ENCODE assay signal across 17 cellular contexts in genomic region chr10:9004736-9005135, GRCh38.
"Had no signal": no experiment of that assay in that cellular context is flagged by ENCODE, and none has a peak within 500 bp of the region (broad histone marks: within the 10 kb centered on the region; RNA-seq: fewer than 3 reads in every experiment).

No MANE protein-coding gene starts in this region.

- H3K4me3 ChIP-seq: body of pancreas, colonic mucosa, esophagus muscularis mucosa, hepatocyte, neural progenitor cell, ovary, right lobe of liver, smooth muscle cell, stomach, thoracic aorta had no signal

- H3K9ac ChIP-seq: neural progenitor cell had no signal

- ATAC-seq: body of pancreas, left lobe of liver, right lobe of liver had no signal

- H3K4me1 ChIP-seq: body of pancreas, colonic mucosa, esophagus muscularis mucosa, neural progenitor cell, right lobe of liver, stomach had no signal

- H3K79me2 ChIP-seq: hepatocyte had no signal

- H3K4me2 ChIP-seq: hepatocyte, neural progenitor cell, smooth muscle cell had no signal

- H3K36me3 Mint-ChIP-seq: neural progenitor cell had no signal

- H3K4me3 Mint-ChIP-seq: activated B cell treated with CpG ODN at 0.5 μM for 24 hours; activated CD4-positive, alpha-beta T cell treated with anti-CD3 and anti-CD28 coated beads, Interleukin-2, amount 10 ng/mL, durations not matched to agents 24 days and 14 days; activated naive CD4-positive, alpha-beta T cell treated with anti-CD3 and anti-CD28 coated beads for 36 hours; neural progenitor cell had no signal

- H3K36me3 ChIP-seq: colonic mucosa, esophagus muscularis mucosa, neural progenitor cell, ovary, right lobe of liver, stomach, thoracic aorta had no signal

- H3K9me3 ChIP-seq: body of pancreas, colonic mucosa, esophagus muscularis mucosa, ovary, right lobe of liver, stomach, thoracic aorta had no signal

- H2AFZ ChIP-seq: hepatocyte had no signal

- H3K9me3 Mint-ChIP-seq: activated B cell treated with CpG ODN at 0.5 μM for 24 hours; activated CD4-positive, alpha-beta T cell treated with anti-CD3 and anti-CD28 coated beads, Interleukin-2, amount 10 ng/mL, durations not matched to agents 24 days and 14 days; activated naive CD4-positive, alpha-beta T cell treated with anti-CD3 and anti-CD28 coated beads for 36 hours; neural progenitor cell had no signal

- H3K27ac Mint-ChIP-seq: activated B cell treated with CpG ODN at 0.5 μM for 24 hours; activated CD4-positive, alpha-beta T cell treated with anti-CD3 and anti-CD28 coated beads, Interleukin-2, amount 10 ng/mL, durations not matched to agents 24 days and 14 days; activated naive CD4-positive, alpha-beta T cell treated with anti-CD3 and anti-CD28 coated beads for 36 hours; neural progenitor cell had no signal

- H3K4me1 Mint-ChIP-seq: activated B cell treated with CpG ODN at 0.5 μM for 24 hours, neural progenitor cell had no signal

- H3K27me3 Mint-ChIP-seq: activated B cell treated with CpG ODN at 0.5 μM for 24 hours; activated CD4-positive, alpha-beta T cell treated with anti-CD3 and anti-CD28 coated beads, Interleukin-2, amount 10 ng/mL, durations not matched to agents 24 days and 14 days had no signal

- H3K27me3 ChIP-seq: body of pancreas, colonic mucosa, esophagus muscularis mucosa, hepatocyte, neural progenitor cell, ovary, right lobe of liver, stomach had no signal

- H3K27ac ChIP-seq: body of pancreas, colonic mucosa, esophagus muscularis mucosa, hepatocyte, neural progenitor cell, ovary, right lobe of liver, stomach, thoracic aorta had no signal

- DNase-seq: activated B cell treated with CpG ODN at 0.5 μM for 24 hours; activated CD4-positive, alpha-beta T cell treated with anti-CD3 and anti-CD28 coated beads, Interleukin-2, amount 10 ng/mL, durations not matched to agents 24 days and 14 days; activated naive CD4-positive, alpha-beta T cell treated with anti-CD3 and anti-CD28 coated beads for 36 hours; amniotic stem cell; body of pancreas; caudate nucleus; colonic mucosa; islet precursor cell; ovary; right lobe of liver; stomach had no signal
